ENCODE assay signal across 16 cellular contexts in the genomic region with DNA sequence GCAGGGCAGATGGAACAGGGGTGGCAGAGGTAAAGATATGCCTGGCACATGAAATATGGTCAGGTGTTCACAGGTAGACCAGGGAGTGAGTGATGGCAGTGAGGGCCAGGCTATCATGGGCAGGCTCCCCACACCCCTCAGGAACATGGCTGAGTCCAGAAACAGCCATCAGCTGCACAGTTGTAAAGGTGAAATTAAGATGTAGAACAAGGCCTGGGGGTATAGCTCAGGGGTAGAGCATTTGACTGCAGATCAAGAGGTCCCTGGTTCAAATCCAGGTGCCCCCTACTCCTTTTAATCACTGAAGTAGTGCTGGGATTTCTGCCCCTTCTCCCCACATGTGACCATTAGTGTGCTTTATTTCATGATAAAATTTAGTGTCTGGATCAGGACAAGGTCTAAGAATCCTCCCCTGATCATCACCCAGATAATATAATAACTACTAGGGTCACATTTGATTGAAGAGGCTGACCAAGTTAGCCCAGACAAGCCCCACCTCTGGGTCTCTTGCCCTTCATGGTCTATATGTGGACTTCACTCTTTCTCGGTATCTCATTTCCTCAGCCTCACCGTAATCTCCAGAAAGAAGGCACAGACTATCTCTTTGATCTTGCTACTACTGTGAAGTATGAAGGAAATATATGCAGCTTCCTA.
A peak's percentile ranks its signal among the peaks of the same experiment; 100 is the strongest.
DNase-seq lines count a peak whose midpoint lies in the region; ATAC-seq, FAIRE-seq and TF ChIP-seq lines count a peak whose summit lies in the region.
"Had no signal": no experiment of that assay in that cellular context is flagged by ENCODE, and none has a peak within 500 bp of the region (broad histone marks: within the 10 kb centered on the region; RNA-seq: fewer than 3 reads in every experiment).

No MANE protein-coding gene starts in this region.

- no peak for FAIRE-seq in GM12892 (lab: Jason Lieb, UNC)
- FAIRE-seq: astrocyte had no signal

- no peak for TF ChIP-seq CTCF in epithelial cell of esophagus (IDR thresholded peaks at IDR 0.05; ENCODE audit: insufficient read depth, low read depth, low read length, missing control alignments)

- no peak for TF ChIP-seq POLR2A in GM12892 (IDR thresholded peaks at IDR 0.05; ENCODE audit: low read depth, low read length)

- no peak for ATAC-seq in left lobe of liver
- ATAC-seq: naive thymus-derived CD8-positive, alpha-beta T cell had no signal

- H3K4me3 ChIP-seq in epithelial cell of esophagus (ENCODE audit: low read length): no peak overlapping the region
- H3K4me3 ChIP-seq: coronary artery, SK-N-MC, skin epidermis, tibial nerve had no signal

- DNase-seq in DMS53 (lab: John Stamatoyannopoulos, UW) (peak; percentile 32), DMS53 treated with DMSO at 0.1 percent for 48 hours (lab: John Stamatoyannopoulos, UW; ENCODE audit: unreplicated experiment) (no peak), CMK (ENCODE audit: low read depth) (peak; percentile 21), OCI-M1 (lab: John Stamatoyannopoulos, UW) (peak; percentile 42), epithelial cell of esophagus (ENCODE audit: low read depth) (peak; percentile 24), left lobe of liver (ENCODE audit: low spot score) (no peak), GM12892 (ENCODE audit: insufficient read length) (no peak), cerebellar nuclear complex (lab: John Stamatoyannopoulos, UW) (no peak)
- DNase-seq: activated effector memory CD4-positive, alpha-beta T cell treated with Interleukin-2 at 50 U/mL for 16 hours; naive thymus-derived CD8-positive, alpha-beta T cell; NCI-H187 had no signal

Comparison
In these comparisons a context has a peak if more than half of its experiments do, and no peak if none do; other contexts are left out.
1. DNase-seq: peak in DMS53 (single experiment), CMK (single experiment), OCI-M1 (single experiment) and epithelial cell of esophagus (single experiment); none in DMS53 treated with DMSO at 0.1 percent for 48 hours (single experiment), left lobe of liver (single experiment), GM12892 (single experiment) and cerebellar nuclear complex (0 of 2).